In the genomic region with DNA sequence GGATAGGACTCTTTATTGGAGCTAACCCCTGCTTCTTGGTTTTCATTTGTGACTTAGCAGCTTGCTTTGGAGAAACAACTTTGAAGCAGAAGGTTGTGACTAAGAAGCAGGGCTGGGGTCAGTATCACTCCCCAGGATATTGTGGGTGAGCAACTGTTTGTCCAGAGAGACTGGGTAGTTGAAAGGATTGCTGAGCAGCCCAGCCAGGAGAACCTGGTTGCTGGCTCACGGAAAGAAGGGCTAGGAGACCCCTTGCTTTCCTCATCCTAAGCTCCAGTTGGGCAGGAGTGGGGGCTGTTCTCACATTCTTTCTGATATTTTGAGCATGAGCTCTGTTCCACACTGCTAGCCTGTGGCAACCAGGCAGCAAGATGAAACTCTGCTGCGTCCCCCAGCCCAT, we compare ENCODE assay signal across 37 cellular contexts.
"Had no signal": no experiment of that assay in that cellular context is flagged by ENCODE, and none has a peak within 500 bp of the region (broad histone marks: within the 10 kb centered on the region; RNA-seq: fewer than 3 reads in every experiment).

No MANE protein-coding gene starts in this region.

- H3K27ac ChIP-seq: adrenal gland, ascending aorta, body of pancreas, brain microvascular endothelial cell, breast epithelium, cardiac muscle cell had no signal

- H3K4me1 Mint-ChIP-seq: activated naive CD4-positive, alpha-beta T cell treated with anti-CD3 and anti-CD28 coated beads, Interleukin-2, amount 10 ng/mL, durations not matched to agents 7 days and 5 days; activated naive CD4-positive, alpha-beta T cell treated with anti-CD3 and anti-CD28 coated beads, Interleukin-2, amount 50 U/mL, for 24 hours; activated naive CD8-positive, alpha-beta T cell treated with anti-CD3 and anti-CD28 coated beads for 36 hours; activated naive CD8-positive, alpha-beta T cell treated with anti-CD3 and anti-CD28 coated beads, Interleukin-2, amount 10 ng/mL, durations not matched to agents 7 days and 5 days; activated naive CD8-positive, alpha-beta T cell treated with anti-CD3 and anti-CD28 coated beads, Interleukin-2, amount 50 U/mL, for 24 hours; activated T-helper 17 cell treated with anti-CD3 and anti-CD28 coated beads, Interleukin-2, amount 50 U/mL, for 72 hours; brain; central memory CD8-positive, alpha-beta T cell had no signal

- H3K4me3 Mint-ChIP-seq: activated naive CD4-positive, alpha-beta T cell treated with anti-CD3 and anti-CD28 coated beads for 36 hours; activated naive CD4-positive, alpha-beta T cell treated with anti-CD3 and anti-CD28 coated beads, Interleukin-2, amount 10 ng/mL, durations not matched to agents 7 days and 5 days; activated naive CD4-positive, alpha-beta T cell treated with anti-CD3 and anti-CD28 coated beads, Interleukin-2, amount 50 U/mL, for 24 hours; activated naive CD8-positive, alpha-beta T cell; activated naive CD8-positive, alpha-beta T cell treated with anti-CD3 and anti-CD28 coated beads for 36 hours; activated naive CD8-positive, alpha-beta T cell treated with anti-CD3 and anti-CD28 coated beads, Interleukin-2, amount 10 ng/mL, durations not matched to agents 7 days and 5 days; activated naive CD8-positive, alpha-beta T cell treated with anti-CD3 and anti-CD28 coated beads, Interleukin-2, amount 50 U/mL, for 24 hours; activated T-cell treated with anti-CD3 and anti-CD28 coated beads, Interleukin-2, amount 50 U/mL, for 24 hours; activated T-cell treated with anti-CD3 and anti-CD28 coated beads, Interleukin-2, amount 50 U/mL, for 4 hours; activated T-cell treated with anti-CD3 and anti-CD28 coated beads, Interleukin-2, amount 50 U/mL, for 72 hours; activated T-helper 1 cell treated with anti-CD3 and anti-CD28 coated beads, Interleukin-12 subunit alpha, Interleukin-12 subunit beta, Interleukin-2, Interleukin-4 antibody, amounts not matched to agents 30 ng/mL and 10 ng/mL and 1 ng/mL, durations not matched to agents 14 hours and 24 hours and 36 hours; activated T-helper 17 cell treated with anti-CD3 and anti-CD28 coated beads, Interleukin-2, amount 50 U/mL, for 72 hours; brain; central memory CD8-positive, alpha-beta T cell had no signal

- H3K27me3 ChIP-seq: adrenal gland, ascending aorta, body of pancreas, brain microvascular endothelial cell, breast epithelium had no signal

- H3K9me3 Mint-ChIP-seq: activated naive CD4-positive, alpha-beta T cell treated with anti-CD3 and anti-CD28 coated beads, Interleukin-2, amount 50 U/mL, for 24 hours; activated naive CD8-positive, alpha-beta T cell treated with anti-CD3 and anti-CD28 coated beads for 36 hours; central memory CD8-positive, alpha-beta T cell had no signal

- DNase-seq: activated effector memory CD4-positive, alpha-beta T cell treated with anti-CD3 and anti-CD28 coated beads, Interleukin-2, amount 50 U/mL, for 16 hours; activated effector memory CD4-positive, alpha-beta T cell treated with Interleukin-2 at 50 U/mL for 16 hours; activated gamma-delta T cell; activated gamma-delta T cell treated with Interleukin-2 at 50 U/mL for 16 hours; activated naive CD4-positive, alpha-beta T cell; activated naive CD4-positive, alpha-beta T cell treated with anti-CD3 and anti-CD28 coated beads for 36 hours; activated naive CD4-positive, alpha-beta T cell treated with anti-CD3 and anti-CD28 coated beads, Interleukin-2, amount 10 ng/mL, durations not matched to agents 7 days and 5 days; activated naive CD4-positive, alpha-beta T cell treated with anti-CD3 and anti-CD28 coated beads, Interleukin-2, amount 50 U/mL, for 16 hours; activated naive CD4-positive, alpha-beta T cell treated with Interleukin-2 at 50 U/mL for 16 hours; activated naive CD8-positive, alpha-beta T cell treated with anti-CD3 and anti-CD28 coated beads for 36 hours; activated naive CD8-positive, alpha-beta T cell treated with anti-CD3 and anti-CD28 coated beads, Interleukin-2, amount 10 ng/mL, durations not matched to agents 7 days and 5 days; activated naive CD8-positive, alpha-beta T cell treated with anti-CD3 and anti-CD28 coated beads, Interleukin-2, amount 50 U/mL, for 24 hours; activated T-cell treated with anti-CD3 and anti-CD28 coated beads for 4 hours; activated T-cell treated with anti-CD3 and anti-CD28 coated beads, Interleukin-2, amount 50 U/mL, for 1 hour; activated T-cell treated with anti-CD3 and anti-CD28 coated beads, Interleukin-2, amount 50 U/mL, for 24 hours; activated T-cell treated with anti-CD3 and anti-CD28 coated beads, Interleukin-2, amount 50 U/mL, for 4 hours; activated T-cell treated with anti-CD3 and anti-CD28 coated beads, Interleukin-2, amount 50 U/mL, for 48 hours; activated T-cell treated with anti-CD3 and anti-CD28 coated beads, Interleukin-2, amount 50 U/mL, for 72 hours; adrenal gland; amniotic stem cell; amygdala; anterior cingulate cortex; aorta; body of pancreas; brain microvascular endothelial cell; central memory CD4-positive, alpha-beta T cell had no signal

- H3K27ac Mint-ChIP-seq: activated naive CD4-positive, alpha-beta T cell treated with anti-CD3 and anti-CD28 coated beads for 36 hours; activated naive CD4-positive, alpha-beta T cell treated with anti-CD3 and anti-CD28 coated beads, Interleukin-2, amount 10 ng/mL, durations not matched to agents 7 days and 5 days; activated naive CD4-positive, alpha-beta T cell treated with anti-CD3 and anti-CD28 coated beads, Interleukin-2, amount 50 U/mL, for 24 hours; activated naive CD4-positive, alpha-beta T cell treated with anti-CD3 and anti-CD28 coated beads, Interleukin-2, amount 50 U/mL, for 72 hours; activated naive CD8-positive, alpha-beta T cell; activated naive CD8-positive, alpha-beta T cell treated with anti-CD3 and anti-CD28 coated beads for 36 hours; activated naive CD8-positive, alpha-beta T cell treated with anti-CD3 and anti-CD28 coated beads, Interleukin-2, amount 10 ng/mL, durations not matched to agents 7 days and 5 days; activated naive CD8-positive, alpha-beta T cell treated with anti-CD3 and anti-CD28 coated beads, Interleukin-2, amount 50 U/mL, for 24 hours; activated T-cell treated with anti-CD3 and anti-CD28 coated beads, Interleukin-2, amount 50 U/mL, for 24 hours; activated T-cell treated with anti-CD3 and anti-CD28 coated beads, Interleukin-2, amount 50 U/mL, for 72 hours; activated T-helper 1 cell treated with anti-CD3 and anti-CD28 coated beads, Interleukin-12 subunit alpha, Interleukin-12 subunit beta, Interleukin-2, Interleukin-4 antibody, amounts not matched to agents 30 ng/mL and 10 ng/mL and 1 ng/mL, durations not matched to agents 14 hours and 24 hours and 36 hours; activated T-helper 17 cell treated with anti-CD3 and anti-CD28 coated beads, Interleukin-2, amount 50 U/mL, for 72 hours; activated T-helper 2 cell treated with anti-CD3 and anti-CD28 coated beads, Interferon-gamma antibody, Interleukin-2, Interleukin-4, amounts not matched to agents 10 μg/mL and 5 μg/mL and 100 μg/mL, durations not matched to agents 14 hours and 24 hours and 36 hours; brain had no signal

- H3K36me3 ChIP-seq: adrenal gland, ascending aorta, brain microvascular endothelial cell, breast epithelium, cardiac muscle cell had no signal

- H3K4me1 ChIP-seq: adrenal gland, ascending aorta, body of pancreas, breast epithelium had no signal

- H3K36me3 Mint-ChIP-seq: activated naive CD4-positive, alpha-beta T cell treated with anti-CD3 and anti-CD28 coated beads, Interleukin-2, amount 10 ng/mL, durations not matched to agents 7 days and 5 days; activated naive CD4-positive, alpha-beta T cell treated with anti-CD3 and anti-CD28 coated beads, Interleukin-2, amount 50 U/mL, for 24 hours; activated naive CD4-positive, alpha-beta T cell treated with anti-CD3 and anti-CD28 coated beads, Interleukin-2, amount 50 U/mL, for 72 hours; activated naive CD8-positive, alpha-beta T cell; activated naive CD8-positive, alpha-beta T cell treated with anti-CD3 and anti-CD28 coated beads for 36 hours; activated naive CD8-positive, alpha-beta T cell treated with anti-CD3 and anti-CD28 coated beads, Interleukin-2, amount 10 ng/mL, durations not matched to agents 7 days and 5 days; brain had no signal

- H3K27me3 Mint-ChIP-seq: activated naive CD4-positive, alpha-beta T cell treated with anti-CD3 and anti-CD28 coated beads, Interleukin-2, amount 10 ng/mL, durations not matched to agents 7 days and 5 days; activated naive CD4-positive, alpha-beta T cell treated with anti-CD3 and anti-CD28 coated beads, Interleukin-2, amount 50 U/mL, for 24 hours; activated naive CD8-positive, alpha-beta T cell; activated naive CD8-positive, alpha-beta T cell treated with anti-CD3 and anti-CD28 coated beads for 36 hours; activated naive CD8-positive, alpha-beta T cell treated with anti-CD3 and anti-CD28 coated beads, Interleukin-2, amount 10 ng/mL, durations not matched to agents 7 days and 5 days; activated naive CD8-positive, alpha-beta T cell treated with anti-CD3 and anti-CD28 coated beads, Interleukin-2, amount 50 U/mL, for 24 hours; activated T-cell treated with anti-CD3 and anti-CD28 coated beads, Interleukin-2, amount 50 U/mL, for 24 hours; activated T-helper 17 cell treated with anti-CD3 and anti-CD28 coated beads, Interleukin-2, amount 50 U/mL, for 72 hours; central memory CD8-positive, alpha-beta T cell had no signal

- ATAC-seq: activated naive CD4-positive, alpha-beta T cell treated with anti-CD3 and anti-CD28 coated beads, Interleukin-2, amount 50 U/mL, for 72 hours; activated naive CD8-positive, alpha-beta T cell treated with anti-CD3 and anti-CD28 coated beads, Interleukin-2, amount 50 U/mL, for 24 hours; activated T-cell treated with anti-CD3 and anti-CD28 coated beads, Interleukin-2, amount 50 U/mL, for 4 hours; activated T-cell treated with anti-CD3 and anti-CD28 coated beads, Interleukin-2, amount 50 U/mL, for 72 hours; activated T-helper 17 cell treated with anti-CD3 and anti-CD28 coated beads, Interleukin-2, amount 50 U/mL, for 72 hours; body of pancreas had no signal

- H3K4me3 ChIP-seq: adrenal gland, ascending aorta, body of pancreas, breast epithelium, cardiac muscle cell had no signal

- H3K9me3 ChIP-seq: adrenal gland, ascending aorta, body of pancreas, breast epithelium had no signal
